ENCODE assay signal across 9 cellular contexts in the genomic region with DNA sequence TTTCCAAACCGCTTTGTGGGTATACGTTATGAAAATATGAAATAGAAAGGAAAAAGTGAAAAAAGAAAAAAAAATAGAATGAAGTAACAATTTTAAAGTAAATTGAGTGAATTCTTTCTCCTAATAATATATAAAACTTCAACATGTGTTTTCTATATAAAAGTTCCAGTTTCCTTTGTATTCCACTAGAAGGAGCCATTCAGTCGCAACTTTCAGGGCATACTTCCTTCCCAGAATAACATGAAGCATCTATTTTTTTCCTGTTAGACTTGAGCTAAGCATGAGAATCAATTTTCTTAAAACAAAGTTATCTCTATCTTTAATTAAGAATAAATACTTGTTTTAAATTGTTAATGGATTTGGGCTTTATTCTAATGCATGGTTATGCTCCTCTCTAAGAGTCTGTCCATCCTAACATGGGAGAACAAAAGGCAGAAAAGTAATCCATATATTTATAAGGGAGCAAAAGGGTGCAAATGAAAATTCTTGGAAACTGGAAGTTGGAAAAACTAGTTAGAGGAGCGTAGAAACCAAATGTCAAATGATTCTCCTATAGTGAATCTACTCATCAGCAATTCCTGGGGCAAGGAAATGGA. TPM values are rescaled to one million over a fixed set of nuclear protein-coding genes. Genes with fewer than 3 reads are reported as not detected.
DNase-seq lines count a peak whose midpoint lies in the region; ATAC-seq, FAIRE-seq and TF ChIP-seq lines count a peak whose summit lies in the region.
"Had no signal": no experiment of that assay in that cellular context is flagged by ENCODE, and none has a peak within 500 bp of the region (broad histone marks: within the 10 kb centered on the region; RNA-seq: fewer than 3 reads in every experiment).

No MANE protein-coding gene starts in this region.

- BruUV-seq in GM12878 (replicated peaks; lab: Mats Ljungman, UMichigan), result no TSS peak

- DNase-seq in BJ (ENCODE audit: low read depth) (no peak), GM12878 (ENCODE audit: low read depth, low spot score) (no peak), mesenchymal stem cell (peak; percentile 5), cerebellar cortex (ENCODE audit: low spot score) (no peak), NCI-H2196 treated with DMSO at 0.1 percent for 48 hours (lab: John Stamatoyannopoulos, UW; ENCODE audit: unreplicated experiment) (no peak), KG1 (lab: John Stamatoyannopoulos, UW) (no peak)
- DNase-seq in Jurkat, Clone E6-1 (ENCODE audit: low read depth, low spot score), result peak; percentile 2

- no peak overlapping the region for H4K8ac ChIP-seq in mesenchymal stem cell (ENCODE audit: low read length)

- POLR2A ChIA-PET in BJ (lab: Charles Lee) (no interaction called here), GM12878 (lab: Charles Lee) (no interaction called here)

- no peak overlapping the region for H3K18ac ChIP-seq in mesenchymal stem cell (ENCODE audit: low read depth in 1 of 2, low read length in 2 of 2)

- no peak overlapping the region for H4K91ac ChIP-seq in mesenchymal stem cell (ENCODE audit: low read length)

- H3K36me3 ChIP-seq in BJ (ENCODE audit: control insufficient read depth, insufficient read depth, low read length) (no peaks in the 10 kb centered on the region), GM12878 (ENCODE audit: control insufficient read depth in 2 of 2, insufficient read depth in 2 of 2, low read length in 1 of 2) (no peaks in the 10 kb centered on the region), mesenchymal stem cell (ENCODE audit: control insufficient read depth in 1 of 2, insufficient read depth in 2 of 2, low read depth in 1 of 2, low read length in 2 of 2) (no peaks in the 10 kb centered on the region)
- H3K36me3 ChIP-seq: SJSA1 had no signal

- H3K9me3 ChIP-seq in GM12878 (replicated peaks; ENCODE audit: control insufficient read depth, insufficient read depth, low read length) (no peaks in the 10 kb centered on the region), mesenchymal stem cell (ENCODE audit: control insufficient read depth, low read length) (no peaks in the 10 kb centered on the region)
- H3K9me3 ChIP-seq: SJSA1 had no signal

- H2BK120ac ChIP-seq in mesenchymal stem cell (ENCODE audit: low read depth, low read length), result no peak overlapping the region

- no peak overlapping the region for H3K23ac ChIP-seq in mesenchymal stem cell (ENCODE audit: low read length in 2 of 2)

- TF ChIP-seq CTCF in BJ (IDR thresholded peaks at IDR 0.05; ENCODE audit: insufficient read depth, low read depth, low read length) (peak; percentile 67), GM12878 (IDR thresholded peaks at IDR 0.05 in 2 of 3, conservative IDR thresholded peaks at IDR 0.05 in 1 of 3; ENCODE audit: control insufficient read depth in 2 of 3, extremely low read depth in 1 of 3, insufficient read depth in 1 of 3, low read depth in 3 of 3, low read length in 3 of 3) (peak in 2 of 3 experiments; percentile 5 to 19; a peak in 1 of 6 replicates)

- FAIRE-seq in GM12878 (lab: Jason Lieb, UNC), result no peak

- H3K4me2 ChIP-seq in GM12878 (ENCODE audit: control insufficient read depth, insufficient read depth), result no peak overlapping the region
- H3K4me2 ChIP-seq in mesenchymal stem cell (ENCODE audit: low read length, poor library complexity, severe bottlenecking), result no peak overlapping the region

- no peaks in the 10 kb centered on the region for H4K20me1 ChIP-seq in GM12878 (ENCODE audit: control insufficient read depth, insufficient read depth)

- no peaks in the 10 kb centered on the region for H3K27me3 ChIP-seq in BJ (ENCODE audit: control insufficient read depth, insufficient read depth, low read length)
- H3K27me3 ChIP-seq in GM12878 (replicated peaks in 1 of 2; ENCODE audit: control insufficient read depth in 2 of 2, insufficient read depth in 2 of 2, low read length in 1 of 2), result no peaks in the 10 kb centered on the region
- no peaks in the 10 kb centered on the region for H3K27me3 ChIP-seq in mesenchymal stem cell (ENCODE audit: control insufficient read depth in 1 of 2, insufficient read depth in 1 of 2, low read length in 2 of 2)
- H3K27me3 ChIP-seq: SJSA1 had no signal

- no peak for TF ChIP-seq EP300 in GM12878 (IDR thresholded peaks at IDR 0.05; ENCODE audit: borderline replicate concordance in 1 of 2, control insufficient read depth in 1 of 2, low read depth in 2 of 2, low read length in 2 of 2)

- ATAC-seq in GM12878 (no peak), GM21528 (IDR thresholded peaks at IDR 0.05; ENCODE audit: low FRiP score, unreplicated experiment) (no peak)

- RAD21 ChIA-PET in GM12878 (lab: Charles Lee; ENCODE audit: unreplicated experiment), result no interaction called here

- H3K4me3 ChIP-seq in BJ (ENCODE audit: low read depth, low read length) (no peak overlapping the region), GM12878 (no peak overlapping the region), mesenchymal stem cell (ENCODE audit: insufficient read depth in 1 of 2, low read depth in 1 of 2, low read length in 2 of 2) (no peak overlapping the region)
- H3K4me3 ChIP-seq in Jurkat, Clone E6-1 (ENCODE audit: low read length), result no peak overlapping the region
- H3K4me3 ChIP-seq: SJSA1 had no signal

- no peak overlapping the region for H3K4ac ChIP-seq in mesenchymal stem cell (ENCODE audit: low read depth in 1 of 2, low read length in 2 of 2)

- WGBS in GM12878 (ENCODE audit: insufficient coverage, insufficient replicate concordance, low lambda C conversion rate, missing lambda C conversion rate), result 30% methylated on average over 4 of the region's 4 CpGs
- 60% methylated on average over 1 of the region's 4 CpGs for WGBS in mesenchymal stem cell

- H2AK5ac ChIP-seq in mesenchymal stem cell (ENCODE audit: low read length, severe bottlenecking), result no peak overlapping the region

- H2AFZ ChIP-seq in GM12878 (ENCODE audit: control insufficient read depth, low read depth, low read length) (no peak overlapping the region), mesenchymal stem cell (ENCODE audit: low read depth, low read length) (no peak overlapping the region)

- in situ Hi-C loops in GM12878 (cut with MboI), result no loop called here

- H3K79me2 ChIP-seq in GM12878 (ENCODE audit: control insufficient read depth, insufficient read depth, low read length), result no peaks in the 10 kb centered on the region

- TF ChIP-seq RAD21 in GM12878 (IDR thresholded peaks at IDR 0.05; ENCODE audit: insufficient read depth, low read depth, low read length), result peak; percentile 28; the same call in 1 of the 2 replicates

- H2BK5ac ChIP-seq in mesenchymal stem cell (ENCODE audit: low read depth, low read length, poor library complexity, severe bottlenecking), result no peak overlapping the region

- SMC1A ChIA-PET in GM12878 (lab: Charles Lee; ENCODE audit: uncharacterized antibody, unreplicated experiment), result interaction anchor here (1.0 kb wide), 1 partner anchor 73 kb away, joined by 3 read pairs; no protein-coding TSS in a partner anchor

- CTCF ChIA-PET in BJ (lab: Yijun Ruan, JAX) (interaction anchor here (0.6 to 2.4 kb wide), 10 partner anchors 10 to 235 kb away, joined by 3 to 12 read pairs (median 3); no protein-coding TSS in a partner anchor), GM12878 (lab: Yijun Ruan, JAX) (no interaction called here)

- intact Hi-C loops in GM12878 (cut with micrococcal nuclease; ENCODE audit: unreplicated experiment), result no loop called here

- H3K79me1 ChIP-seq in mesenchymal stem cell (replicated peaks; ENCODE audit: low read length, poor library complexity, severe bottlenecking), result no peaks in the 10 kb centered on the region

- no peak overlapping the region for H3K9ac ChIP-seq in GM12878 (ENCODE audit: control insufficient read depth, insufficient read depth, low read length)
- H3K9ac ChIP-seq in mesenchymal stem cell (ENCODE audit: low read length), result no peak overlapping the region

- H3K27ac ChIP-seq in GM12878 (ENCODE audit: control insufficient read depth, insufficient read depth) (no peak overlapping the region), mesenchymal stem cell (ENCODE audit: low read length, poor library complexity, severe bottlenecking) (no peak overlapping the region)
- H3K27ac ChIP-seq: SJSA1 had no signal

- H3K14ac ChIP-seq in mesenchymal stem cell (ENCODE audit: low read length in 2 of 2), result no peak overlapping the region

- H3K4me1 ChIP-seq in GM12878 (ENCODE audit: control insufficient read depth, insufficient read depth, low read length), result no peaks in the 10 kb centered on the region
- no peaks in the 10 kb centered on the region for H3K4me1 ChIP-seq in mesenchymal stem cell (ENCODE audit: control insufficient read depth, insufficient read depth, low read depth, low read length)
- H3K4me1 ChIP-seq: SJSA1 had no signal

- H2BK12ac ChIP-seq in mesenchymal stem cell (ENCODE audit: low read length in 2 of 2), result no peak overlapping the region

- H2BK15ac ChIP-seq in mesenchymal stem cell (ENCODE audit: low read depth, poor library complexity, severe bottlenecking), result no peak overlapping the region

- TF ChIP-seq POLR2A in GM12878 (IDR thresholded peaks at IDR 0.05; ENCODE audit: low read depth, low read length), result no peak

TF ChIP-seq in GM12878, 131 proteins besides CTCF, POLR2A, EP300 and RAD21 (continues in another document):
- no peak for TF ChIP-seq NFYA (IDR thresholded peaks at IDR 0.05; ENCODE audit: borderline replicate concordance, low read depth, low read length)
- no peak for TF ChIP-seq TAF1 (IDR thresholded peaks at IDR 0.05; ENCODE audit: borderline replicate concordance, low read depth, low read length)
- TF ChIP-seq RELA (IDR thresholded peaks at IDR 0.05; ENCODE audit: borderline replicate concordance, partially characterized antibody), result no peak

RNA-seq across cellular contexts. Expression of a gene that starts 16.0 kb away (rescaled TPM):
- polyA plus RNA-seq in BJ (2011; rRNA removed), result 59.3 and 98.8 TPM in 2 replicates
- 124 and 226 TPM in 2 replicates for polyA minus RNA-seq in BJ (2011; rRNA and poly(A)+ RNA removed)
- 0.09 TPM for polyA plus RNA-seq in Jurkat, Clone E6-1 (2012; ENCODE audit: insufficient read depth, insufficient read length)
- not detected in 2 replicates for total RNA-seq in GM12878 (2013; cell fraction: nucleolus; rRNA removed)
- total RNA-seq in GM12878 (2014; rRNA removed), result not detected in 2 replicates
- not detected in 2 replicates for total RNA-seq in GM12878 (2014; rRNA removed; fragmentation: Illumina TruSeq; extraction: Trizol)
- 0.03 and 0.05 TPM in 2 replicates for total RNA-seq in GM12878 (2021)
- not detected for polyA plus RNA-seq in GM12878 (2011; ENCODE audit: low read depth)
- not detected in 2 replicates for polyA plus RNA-seq in GM12878 (2011; rRNA removed)
- not detected in 2 replicates for polyA plus RNA-seq in GM12878 (2011; cell fraction: cytosol; rRNA removed)
- polyA plus RNA-seq in GM12878 (2011; cell fraction: nucleus; rRNA removed), result not detected in 2 replicates
- not detected in 2 replicates for polyA plus RNA-seq in GM12878 (2012)
- polyA plus RNA-seq in GM12878 (2014; fragmentation: Illumina TruSeq; extraction: Trizol), result not detected in 2 replicates
- polyA plus RNA-seq in GM12878 (2014; fragmentation: Nextera tagmentation; extraction: Ambion mirVana), result not detected
- polyA plus RNA-seq in GM12878 (2014; rRNA removed), result not detected in 2 replicates
- polyA plus RNA-seq in GM12878 (2016; fragmentation: Nextera tagmentation; extraction: Ambion mirVana), result not detected
- polyA minus RNA-seq in GM12878 (2011; rRNA and poly(A)+ RNA removed), result not detected in 2 replicates
- polyA minus RNA-seq in GM12878 (2011; cell fraction: cytosol; rRNA and poly(A)+ RNA removed), result 0.21 TPM in 1 of 2 replicates, not detected in the other
- polyA minus RNA-seq in GM12878 (2011; cell fraction: nucleus; rRNA and poly(A)+ RNA removed), result under 0.01 and 0.10 TPM in 2 replicates
- 16.7 TPM for polyA plus RNA-seq in mesenchymal stem cell (2013, experiment 1 of 2)
- polyA plus RNA-seq in mesenchymal stem cell (2013, experiment 2 of 2), result 13.8 TPM

Comparison
In these comparisons a context has a peak if more than half of its experiments do, and no peak if none do; other contexts are left out.
1. DNase-seq: peak in Jurkat, Clone E6-1 (single experiment) and mesenchymal stem cell (single experiment); none in BJ (single experiment), GM12878 (single experiment), cerebellar cortex (single experiment), NCI-H2196 treated with DMSO at 0.1 percent for 48 hours (single experiment) and KG1 (single experiment).
2. RNA of a gene that starts 16.0 kb away (polyA plus RNA-seq): 59.3 to 98.8 TPM in BJ; not detected in GM12878; every median in the first group is over 10 times any median in the second.